In the genomic region with DNA sequence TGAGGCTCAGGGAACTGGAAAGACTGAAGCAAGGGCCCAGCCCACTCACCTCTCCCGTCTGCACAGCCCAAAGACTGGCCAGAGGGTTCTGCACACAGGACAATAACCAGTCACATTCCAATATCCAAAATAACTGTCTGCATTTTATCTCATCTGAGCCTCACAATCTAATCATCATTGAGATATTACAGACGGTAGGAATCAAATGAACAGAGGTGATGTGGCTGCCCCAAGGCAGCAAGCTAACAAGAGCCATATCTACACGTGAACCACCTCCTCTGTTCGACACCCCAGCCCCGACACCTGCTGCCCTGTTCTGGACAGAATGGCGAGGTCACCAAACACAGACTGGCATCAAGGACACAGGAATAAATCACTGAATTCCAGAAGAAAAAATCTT, we compare ENCODE assay signal across 29 cellular contexts.
DNase-seq lines count a peak whose midpoint lies in the region; ATAC-seq and TF ChIP-seq lines count a peak whose summit lies in the region.
"Had no signal": no experiment of that assay in that cellular context is flagged by ENCODE, and none has a peak within 500 bp of the region (broad histone marks: within the 10 kb centered on the region; RNA-seq: fewer than 3 reads in every experiment).

No MANE protein-coding gene starts in this region.

- H4K20me1 ChIP-seq in SK-N-SH (ENCODE audit: insufficient read depth): peaks cover 57% of the 10 kb centered on the region; the same call in 1 of the 2 replicates

- no peak overlapping the region for H4K12ac ChIP-seq in trophoblast cell (ENCODE audit: low read depth, low read length)

- no peak for DNase-seq in AG04450 (ENCODE audit: low read depth, low spot score)
- DNase-seq in SK-N-SH: peak; percentile 51
- no peak for DNase-seq in esophagus muscularis mucosa (ENCODE audit: extremely low spot score)
- DNase-seq in trophoblast cell: no peak
- DNase-seq in cerebellar cortex (ENCODE audit: low spot score): no peak
- DNase-seq in MV-4-11 (lab: John Stamatoyannopoulos, UW): no peak
- no peak for DNase-seq in central memory CD4-positive, alpha-beta T cell
- DNase-seq: activated naive CD4-positive, alpha-beta T cell treated with anti-CD3 and anti-CD28 coated beads, Interleukin-2, amount 10 ng/mL, durations not matched to agents 7 days and 5 days; activated T-cell treated with anti-CD3 and anti-CD28 coated beads, Interleukin-2, amount 50 U/mL, for 48 hours; amygdala; BE2C; COR-L47; dermis blood vessel endothelial cell; DMS79 treated with DMSO at 0.1 percent for 48 hours; heart left ventricle; left cardiac atrium; MM.1S; naive thymus-derived CD4-positive, alpha-beta T cell; NCI-H1436 treated with DMSO at 0.1 percent for 48 hours; NCI-H446 treated with DMSO at 0.1 percent for 48 hours; PC-9; posterior cingulate gyrus; SIG-M5; stimulated activated CD8-positive, alpha-beta memory T cell treated with anti-CD3 and anti-CD28 coated beads, Interleukin-4, amount 100 ng/mL, for 48 hours; stomach; T-helper 1 cell; upper lobe of right lung had no signal

- WGBS in SK-N-SH (ENCODE audit: low lambda C conversion rate): 50% methylated on average over 6 of the region's 6 CpGs
- WGBS in esophagus muscularis mucosa: 74% methylated on average over 6 of the region's 6 CpGs
- WGBS in trophoblast cell (ENCODE audit: extremely low coverage, insufficient coverage, insufficient read length): no CpG with 5 or more reads among the region's 6 CpGs

- CTCF ChIA-PET in AG04450 (lab: Charles Lee): no interaction called here
- CTCF ChIA-PET in SK-N-SH (lab: Yijun Ruan, JAX): interaction anchor here (1.0 to 4.5 kb wide), 7 partner anchors 16 to 77 kb away, joined by 3 to 33 read pairs (median 5); partner anchors contain the start of gene AFAP1

- intact Hi-C loops in esophagus muscularis mucosa (cut with DNase I): loop anchor here (5.0 kb wide), 1 partner anchor 58 kb away; the partner anchor contains the start of gene AFAP1

- H3K23ac ChIP-seq in trophoblast cell (ENCODE audit: low read length): no peak overlapping the region

- no peaks in the 10 kb centered on the region for H3K27me3 ChIP-seq in AG04450 (ENCODE audit: control insufficient read depth, insufficient read depth, low read length)
- no peaks in the 10 kb centered on the region for H3K27me3 ChIP-seq in SK-N-SH (ENCODE audit: insufficient read depth)
- H3K27me3 ChIP-seq in esophagus muscularis mucosa: no peaks in the 10 kb centered on the region
- no peaks in the 10 kb centered on the region for H3K27me3 ChIP-seq in trophoblast cell (ENCODE audit: insufficient read depth, low read length)
- H3K27me3 ChIP-seq: BE2C, heart left ventricle, stomach, upper lobe of right lung had no signal

- peak overlapping the region; percentile 49 for H3K4me2 ChIP-seq in SK-N-SH
- peak overlapping the region; percentile 16 for H3K4me2 ChIP-seq in trophoblast cell (ENCODE audit: low read length)
- H3K4me2 ChIP-seq: PC-9 had no signal

- H3F3A ChIP-seq in SK-N-SH (replicated peaks; ENCODE audit: insufficient read depth): peaks cover 61% of the 10 kb centered on the region

- H2AFZ ChIP-seq in SK-N-SH (ENCODE audit: low read depth) (no peak overlapping the region), trophoblast cell (ENCODE audit: insufficient read depth, low read length, poor library complexity) (no peak overlapping the region)
- H2AFZ ChIP-seq: PC-9 had no signal

- TF ChIP-seq CTCF in AG04450 (IDR thresholded peaks at IDR 0.05; ENCODE audit: low read depth, low read length): no peak
- no peak for TF ChIP-seq CTCF in SK-N-SH (IDR thresholded peaks at IDR 0.05)
- no peak for TF ChIP-seq CTCF in esophagus muscularis mucosa (IDR thresholded peaks at IDR 0.05)

- H3K79me1 ChIP-seq in trophoblast cell (ENCODE audit: low read length): no peaks in the 10 kb centered on the region

- no peak for TF ChIP-seq RAD21 in SK-N-SH (IDR thresholded peaks at IDR 0.05; ENCODE audit: low read length)

- no peak overlapping the region for H3K18ac ChIP-seq in trophoblast cell (ENCODE audit: low read length)

- TF ChIP-seq EP300 in SK-N-SH (IDR thresholded peaks at IDR 0.05; ENCODE audit: borderline replicate concordance in 1 of 2, low read depth in 1 of 2, low read length in 1 of 2) (peak in 1 of 2 experiments; percentile 97; a peak in 2 of 4 replicates), esophagus muscularis mucosa (IDR thresholded peaks at IDR 0.05) (no peak)

- no peak overlapping the region for H2BK120ac ChIP-seq in trophoblast cell (ENCODE audit: insufficient read depth, low read length, poor library complexity)

- no peak overlapping the region for H4K91ac ChIP-seq in trophoblast cell (ENCODE audit: low read depth, low read length)

- peak overlapping the region; percentile 76 for H3K4ac ChIP-seq in trophoblast cell (ENCODE audit: low read depth, low read length)

- ATAC-seq in activated CD4-positive, CD25-positive, alpha-beta regulatory T cell treated with anti-CD3 and anti-CD28 coated beads, Interleukin-2, amount 50 U/mL, for 24 hours: no peak
- ATAC-seq: K562; naive thymus-derived CD4-positive, alpha-beta T cell; upper lobe of right lung had no signal

- no peak overlapping the region for H3K14ac ChIP-seq in trophoblast cell (ENCODE audit: low read length)

- H2BK12ac ChIP-seq in trophoblast cell (ENCODE audit: low read length): no peak overlapping the region

- POLR2A ChIA-PET in AG04450 (lab: Yijun Ruan, JAX): no interaction called here
- POLR2A ChIA-PET in SK-N-SH (lab: Yijun Ruan, JAX): interaction anchor here (0.7 kb wide), 1 partner anchor 15 kb away, joined by 3 read pairs; no protein-coding TSS in a partner anchor

- H3K9ac ChIP-seq in SK-N-SH: peak overlapping the region; percentile 54; the same call in 1 of the 2 replicates
- no peak overlapping the region for H3K9ac ChIP-seq in trophoblast cell (ENCODE audit: low read length)

- H3K4me3 ChIP-seq in AG04450 (ENCODE audit: low read depth, low read length) (no peak overlapping the region), SK-N-SH (ENCODE audit: low read depth in 2 of 2, low read length in 1 of 2) (no peak overlapping the region), esophagus muscularis mucosa (no peak overlapping the region), trophoblast cell (ENCODE audit: low read depth, low read length) (no peak overlapping the region)
- H3K4me3 ChIP-seq: heart left ventricle, K562, PC-9, stomach, upper lobe of right lung had no signal

- TF ChIP-seq POLR2A in esophagus muscularis mucosa (IDR thresholded peaks at IDR 0.05; ENCODE audit: low read depth): no peak

- peak overlapping the region; percentile 79 for H3K27ac ChIP-seq in AG04450 (ENCODE audit: low read depth, low read length)
- peak overlapping the region; percentile 91 to 93 for H3K27ac ChIP-seq in SK-N-SH (ENCODE audit: low read depth in 2 of 2, low read length in 1 of 2)
- H3K27ac ChIP-seq in esophagus muscularis mucosa (replicated peaks in 1 of 4): peak overlapping the region; percentile 74 to 89 (median 74)
- H3K27ac ChIP-seq in trophoblast cell (ENCODE audit: low read depth, low read length): peak overlapping the region; percentile 20
- H3K27ac ChIP-seq: upper lobe of right lung had no signal

- H3K79me2 ChIP-seq in SK-N-SH (ENCODE audit: insufficient read depth) (peaks cover 100% of the 10 kb centered on the region), trophoblast cell (ENCODE audit: control insufficient read depth, insufficient read depth, low read length, poor library complexity) (peaks cover 7% of the 10 kb centered on the region)

- H4K8ac ChIP-seq in trophoblast cell (ENCODE audit: low read depth, low read length): no peak overlapping the region

- H3K36me3 ChIP-seq in SK-N-SH (replicated peaks in 1 of 2; ENCODE audit: control insufficient read depth in 1 of 2, insufficient read depth in 2 of 2, low read length in 1 of 2): peaks cover 0 to 14% of the 10 kb centered on the region in 2 experiments
- no peaks in the 10 kb centered on the region for H3K36me3 ChIP-seq in esophagus muscularis mucosa
- peaks cover 0 to 3% of the 10 kb centered on the region in 2 experiments for H3K36me3 ChIP-seq in trophoblast cell (ENCODE audit: control insufficient read depth in 1 of 2, insufficient read depth in 2 of 2, low read length in 2 of 2)
- H3K36me3 ChIP-seq: heart left ventricle, stomach, upper lobe of right lung had no signal

- H3K4me1 ChIP-seq in SK-N-SH (ENCODE audit: control insufficient read depth in 1 of 2, insufficient read depth in 2 of 2, low read depth in 1 of 2, low read length in 1 of 2) (peaks cover 47 to 70% of the 10 kb centered on the region in 2 experiments), esophagus muscularis mucosa (peaks cover 20 to 72% (median 62%) of the 10 kb centered on the region in 4 donors), trophoblast cell (ENCODE audit: control insufficient read depth in 1 of 2, insufficient read depth in 2 of 2, low read length in 2 of 2) (peaks cover 7 to 17% of the 10 kb centered on the region in 2 experiments)

- no peak overlapping the region for H2AK5ac ChIP-seq in trophoblast cell (ENCODE audit: low read length)

- no peaks in the 10 kb centered on the region for H3K9me3 ChIP-seq in AG04450 (ENCODE audit: control insufficient read depth, insufficient read depth, low read length)
- H3K9me3 ChIP-seq in SK-N-SH: no peaks in the 10 kb centered on the region
- no peaks in the 10 kb centered on the region for H3K9me3 ChIP-seq in esophagus muscularis mucosa
- peaks cover 2% of the 10 kb centered on the region for H3K9me3 ChIP-seq in trophoblast cell (ENCODE audit: insufficient read depth, low read depth, low read length)
- H3K9me3 ChIP-seq: BE2C, heart left ventricle, stomach, upper lobe of right lung had no signal

- no peak overlapping the region for H2BK5ac ChIP-seq in trophoblast cell (ENCODE audit: low read depth, low read length, poor library complexity)

- H3K9me2 ChIP-seq in SK-N-SH: no peaks in the 10 kb centered on the region

TF ChIP-seq in SK-N-SH, 30 proteins besides CTCF, POLR2A, EP300 and RAD21 (continues in another document):
- TF ChIP-seq ZBTB33 (IDR thresholded peaks at IDR 0.05; ENCODE audit: borderline replicate concordance, low read depth): no peak
- TF ChIP-seq GABPA (IDR thresholded peaks at IDR 0.05; ENCODE audit: low read depth): no peak

Comparison
In these comparisons a context has a peak if more than half of its experiments do, and no peak if none do; other contexts are left out.
1. H3K27ac ChIP-seq: peak in every context shown above with its lines; median percentile 92 in SK-N-SH; 79 in AG04450; 74 in esophagus muscularis mucosa; 20 in trophoblast cell.